ENCODE assay signal across 7 cellular contexts in the genomic region with DNA sequence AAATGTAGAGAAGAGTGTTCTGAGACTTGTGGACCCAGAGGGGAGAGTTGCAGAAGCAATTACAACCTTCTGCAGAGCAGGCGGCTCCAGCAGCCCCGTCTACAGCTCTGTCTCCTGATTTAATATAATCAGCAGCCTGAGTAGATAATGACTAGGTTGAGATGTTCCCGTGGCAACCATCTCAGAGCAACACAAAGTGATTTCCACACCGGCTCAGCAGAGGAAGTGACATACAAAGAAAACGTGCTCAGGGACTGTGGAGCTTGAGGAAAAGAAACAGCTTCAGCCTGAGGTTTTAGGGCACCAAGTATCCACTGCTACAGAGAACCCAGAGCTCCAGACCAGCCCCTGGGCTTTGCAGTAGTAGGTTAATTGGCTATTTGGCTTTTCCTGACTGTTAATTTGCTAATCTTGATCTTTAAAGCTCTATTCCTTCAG.
DNase-seq lines count a peak whose midpoint lies in the region; ATAC-seq and TF ChIP-seq lines count a peak whose summit lies in the region.

No MANE protein-coding gene starts in this region.

- TF ChIP-seq CTCF in brain microvascular endothelial cell (IDR thresholded peaks at IDR 0.05; ENCODE audit: low read depth, low read length, missing control alignments), result no peak

- H3K4me3 ChIP-seq in brain microvascular endothelial cell (ENCODE audit: low read depth, low read length), result no peak overlapping the region

- ATAC-seq in HG03039 (IDR thresholded peaks at IDR 0.05; ENCODE audit: unreplicated experiment) (no peak), HG03565 (IDR thresholded peaks at IDR 0.05; ENCODE audit: unreplicated experiment) (no peak), HG03025 (IDR thresholded peaks at IDR 0.05; ENCODE audit: low FRiP score, unreplicated experiment) (no peak)

- peak overlapping the region; percentile 32 for H3K27ac ChIP-seq in brain microvascular endothelial cell

- CTCF ChIA-PET in HEK293T (lab: Yijun Ruan, JAX), result no interaction called here

- H3K36me3 ChIP-seq in brain microvascular endothelial cell (replicated peaks), result no peaks in the 10 kb centered on the region

- no peaks in the 10 kb centered on the region for H3K27me3 ChIP-seq in brain microvascular endothelial cell (replicated peaks)

- in situ Hi-C loops in brain microvascular endothelial cell (cut with HindIII; ENCODE audit: low pct_ligation_motif_present, low sequenced_read_pairs), result no loop called here

- POLR2A ChIA-PET in HEK293T (lab: Yijun Ruan, JAX), result no interaction called here

- peak; percentile 59 for DNase-seq in HEK293T (ENCODE audit: extremely low spot score)
- DNase-seq in NCI-H226, result peak; percentile 66
- DNase-seq in brain microvascular endothelial cell, result peak; percentile 93
- DNase-seq in left kidney (ENCODE audit: low read depth, low spot score), result peak; percentile 88

TF ChIP-seq in HEK293T, 16 proteins besides CTCF, POLR2A, EP300 and RAD21:
- TF ChIP-seq L3MBTL2 (conservative IDR thresholded peaks at IDR 0.05), result peak; percentile 73
- no peak for TF ChIP-seq ZNF384 (IDR thresholded peaks at IDR 0.05)
- no peak for TF ChIP-seq HDGF (IDR thresholded peaks at IDR 0.05; ENCODE audit: borderline replicate concordance)
